ENCODE assay signal across 29 cellular contexts in genomic region chr4:31230579-31230978, GRCh38.
"Had no signal": no experiment of that assay in that cellular context is flagged by ENCODE, and none has a peak within 500 bp of the region (broad histone marks: within the 10 kb centered on the region; RNA-seq: fewer than 3 reads in every experiment).

No MANE protein-coding gene starts in this region.

- DNase-seq: naive thymus-derived CD8-positive, alpha-beta T cell; nephron progenitor cell; occipital lobe; ovary; posterior cingulate gyrus; psoas muscle; right cardiac atrium; right lobe of liver; sigmoid colon; small intestine; stimulated activated CD4-positive, alpha-beta T cell treated with anti-CD3 and anti-CD28 coated beads, Interleukin-15, amount 100 ng/mL, for 24 hours; stimulated activated CD4-positive, alpha-beta T cell treated with anti-CD3 and anti-CD28 coated beads, Interleukin-2, amount 100 ng/mL, for 24 hours; stimulated activated CD4-positive, alpha-beta T cell treated with anti-CD3 and anti-CD28 coated beads, Interleukin-2, amount 100 ng/mL, for 48 hours; stimulated activated CD4-positive, alpha-beta T cell treated with anti-CD3 and anti-CD28 coated beads, Interleukin-4, amount 100 ng/mL, for 24 hours; stimulated activated naive B cell treated with anti-CD40 and anti-IgM and Interleukin-4, amounts not matched to agents 10 μg/mL and 1 μg/mL and 100 μg/mL, for 72 hours; stimulated activated naive CD4-positive, alpha-beta T cell treated with Interleukin-2 at 50 U/mL for 16 hours; stomach; thyroid gland; trophoblast cell; upper lobe of left lung had no signal

- H2AFZ ChIP-seq: parathyroid adenoma had no signal

- ATAC-seq: naive thymus-derived CD8-positive, alpha-beta T cell; natural killer cell treated with Interleukin-12 subunit alpha and Interleukin-12 subunit beta and Interleukin-15 and Interleukin-18, amount 100 ng/mL, for 72 hours; psoas muscle; right cardiac atrium; right lobe of liver; stimulated activated effector memory CD8-positive, alpha-beta T cell treated with anti-CD3 and anti-CD28 coated beads, Interleukin-12 subunit alpha, Interleukin-12 subunit beta, amount 100 ng/mL, for 72 hours; stimulated activated naive B cell treated with anti-CD40 and anti-IgM and Interleukin-4, amounts not matched to agents 10 μg/mL and 1 μg/mL and 100 μg/mL, for 72 hours had no signal

- H3K36me3 ChIP-seq: ovary, right lobe of liver, sigmoid colon, stomach, thoracic aorta, thyroid gland, tibial nerve, upper lobe of left lung, vagina had no signal

- H3K79me2 ChIP-seq: parathyroid adenoma had no signal

- H3K4me1 Mint-ChIP-seq: naive thymus-derived CD8-positive, alpha-beta T cell; nephron progenitor cell; stimulated activated effector memory CD8-positive, alpha-beta T cell treated with anti-CD3 and anti-CD28 coated beads, Interleukin-12 subunit alpha, Interleukin-12 subunit beta, amount 100 ng/mL, for 72 hours; stimulated activated naive B cell treated with anti-CD40 and anti-IgM and Interleukin-4, amounts not matched to agents 10 μg/mL and 1 μg/mL and 100 μg/mL, for 72 hours had no signal

- H3K27me3 ChIP-seq: ovary, right lobe of liver, sigmoid colon, stomach, thyroid gland, tibial nerve, upper lobe of left lung, vagina had no signal

- H3K4me1 ChIP-seq: parathyroid adenoma, psoas muscle, right lobe of liver, sigmoid colon, thyroid gland, tibial nerve, upper lobe of left lung, vagina had no signal

- H3K27ac ChIP-seq: ovary, parathyroid adenoma, psoas muscle, right lobe of liver, sigmoid colon, stomach, thoracic aorta, thyroid gland, tibial nerve, upper lobe of left lung, vagina had no signal

- H3K9me3 Mint-ChIP-seq: nephron progenitor cell, neural crest cell had no signal

- H3K36me3 Mint-ChIP-seq: naive thymus-derived CD8-positive, alpha-beta T cell; stimulated activated effector memory CD8-positive, alpha-beta T cell treated with anti-CD3 and anti-CD28 coated beads, Interleukin-12 subunit alpha, Interleukin-12 subunit beta, amount 100 ng/mL, for 72 hours; stimulated activated naive B cell treated with anti-CD40 and anti-IgM and Interleukin-4, amounts not matched to agents 10 μg/mL and 1 μg/mL and 100 μg/mL, for 72 hours had no signal

- H3K9ac ChIP-seq: parathyroid adenoma had no signal

- H3K9me3 ChIP-seq: ovary, psoas muscle, right lobe of liver, sigmoid colon, stomach, thoracic aorta, thyroid gland, tibial nerve, upper lobe of left lung, vagina had no signal

- H3K27ac Mint-ChIP-seq: naive thymus-derived CD8-positive, alpha-beta T cell; natural killer cell treated with Interleukin-12 subunit alpha and Interleukin-12 subunit beta and Interleukin-15 and Interleukin-18, amount 100 ng/mL, for 72 hours; nephron progenitor cell; progenitor cell of endocrine pancreas; stimulated activated effector memory CD8-positive, alpha-beta T cell treated with anti-CD3 and anti-CD28 coated beads, Interleukin-12 subunit alpha, Interleukin-12 subunit beta, amount 100 ng/mL, for 72 hours; stimulated activated naive B cell treated with anti-CD40 and anti-IgM and Interleukin-4, amounts not matched to agents 10 μg/mL and 1 μg/mL and 100 μg/mL, for 72 hours; stimulated activated naive CD8-positive, alpha-beta T cell treated with anti-CD3 and anti-CD28 coated beads, Interleukin-15, Interleukin-2, amounts not matched to agents 100 ng/mL and 50 ng/mL, for 24 hours had no signal

- H3K4me3 Mint-ChIP-seq: naive thymus-derived CD8-positive, alpha-beta T cell; natural killer cell treated with Interleukin-12 subunit alpha and Interleukin-12 subunit beta and Interleukin-15 and Interleukin-18, amount 100 ng/mL, for 72 hours; nephron progenitor cell; neural crest cell; stimulated activated effector memory CD8-positive, alpha-beta T cell treated with anti-CD3 and anti-CD28 coated beads, Interleukin-12 subunit alpha, Interleukin-12 subunit beta, amount 100 ng/mL, for 72 hours; stimulated activated naive B cell treated with anti-CD40 and anti-IgM and Interleukin-4, amounts not matched to agents 10 μg/mL and 1 μg/mL and 100 μg/mL, for 72 hours; stimulated activated naive CD8-positive, alpha-beta T cell treated with anti-CD3 and anti-CD28 coated beads, Interleukin-15, Interleukin-2, amounts not matched to agents 100 ng/mL and 50 ng/mL, for 24 hours had no signal

- H3K4me3 ChIP-seq: ovary, psoas muscle, right lobe of liver, sigmoid colon, stomach, thoracic aorta, thyroid gland, tibial nerve, upper lobe of left lung, vagina had no signal

- H3K27me3 Mint-ChIP-seq: naive thymus-derived CD8-positive, alpha-beta T cell; natural killer cell treated with Interleukin-12 subunit alpha and Interleukin-12 subunit beta and Interleukin-15 and Interleukin-18, amount 100 ng/mL, for 72 hours; progenitor cell of endocrine pancreas; stimulated activated naive B cell treated with anti-CD40 and anti-IgM and Interleukin-4, amounts not matched to agents 10 μg/mL and 1 μg/mL and 100 μg/mL, for 72 hours; stimulated activated naive CD8-positive, alpha-beta T cell treated with anti-CD3 and anti-CD28 coated beads, Interleukin-15, Interleukin-2, amounts not matched to agents 100 ng/mL and 50 ng/mL, for 24 hours had no signal
